In genomic region chr17:19867094-19867653, GRCh38 we compare ENCODE assay signal across 8 cellular contexts. TPM values are rescaled to one million over a fixed set of nuclear protein-coding genes. Genes with fewer than 3 reads are reported as not detected.
DNase-seq lines count a peak whose midpoint lies in the region; ATAC-seq and TF ChIP-seq lines count a peak whose summit lies in the region.

No MANE protein-coding gene starts in this region.

- H3K4me3 ChIP-seq in SK-N-SH (ENCODE audit: low read depth in 2 of 2, low read length in 1 of 2) (peak overlapping the region; percentile 75 to 91), tibial artery (peak overlapping the region; percentile 76 to 87)

- H3K36me3 ChIP-seq in SK-N-SH (replicated peaks in 1 of 2; ENCODE audit: control insufficient read depth in 1 of 2, insufficient read depth in 2 of 2, low read length in 1 of 2) (peaks cover 0 to 4% of the 10 kb centered on the region in 2 experiments), tibial artery (peaks cover 0 to 11% (median 8%) of the 10 kb centered on the region in 3 donors)

- peak overlapping the region; percentile 98 for H3K4me2 ChIP-seq in SK-N-SH

- H3K9me3 ChIP-seq in SK-N-SH (no peaks in the 10 kb centered on the region), tibial artery (no peaks in the 10 kb centered on the region)

- peak; percentile 61 for ATAC-seq in activated naive CD8-positive, alpha-beta T cell treated with anti-CD3 and anti-CD28 coated beads, Interleukin-2, amount 50 U/mL, for 24 hours

- no peaks in the 10 kb centered on the region for H3F3A ChIP-seq in SK-N-SH (replicated peaks; ENCODE audit: insufficient read depth)

- H3K9ac ChIP-seq in SK-N-SH, result peak overlapping the region; percentile 94

- no peak overlapping the region for H3K27ac Mint-ChIP-seq in activated naive CD8-positive, alpha-beta T cell treated with anti-CD3 and anti-CD28 coated beads, Interleukin-2, amount 50 U/mL, for 24 hours

- H3K27me3 Mint-ChIP-seq in activated naive CD8-positive, alpha-beta T cell treated with anti-CD3 and anti-CD28 coated beads, Interleukin-2, amount 50 U/mL, for 24 hours, result no peaks in the 10 kb centered on the region

- no peak for TF ChIP-seq RAD21 in SK-N-SH (IDR thresholded peaks at IDR 0.05; ENCODE audit: low read length)

- H4K20me1 ChIP-seq in SK-N-SH (ENCODE audit: insufficient read depth), result no peaks in the 10 kb centered on the region

- TF ChIP-seq EP300 in SK-N-SH (IDR thresholded peaks at IDR 0.05; ENCODE audit: borderline replicate concordance in 1 of 2, low read depth in 1 of 2, low read length in 1 of 2), result no peak

- CTCF ChIA-PET in SK-N-SH (lab: Yijun Ruan, JAX), result interaction anchor here (1.5 kb wide), 1 partner anchor 13 kb away, joined by 5 read pairs; no protein-coding TSS in a partner anchor

- peak overlapping the region; percentile 63 to 71 for H3K27ac ChIP-seq in SK-N-SH (ENCODE audit: low read depth in 2 of 2, low read length in 1 of 2)
- H3K27ac ChIP-seq in tibial artery, result peak overlapping the region; percentile 85 to 88

- peak overlapping the region; percentile 92; the same call in 1 of the 2 replicates for H2AFZ ChIP-seq in SK-N-SH (ENCODE audit: low read depth)

- intact Hi-C loops in cardiac septum (cut with DNase I), result no loop called here
- intact Hi-C loops in tibial artery (cut with DNase I; ENCODE audit: low total_unique reads), result no loop called here

- TF ChIP-seq CTCF in SK-N-SH (IDR thresholded peaks at IDR 0.05) (peak; percentile 40), tibial artery (IDR thresholded peaks at IDR 0.05) (peak in 1 of 2 experiments; percentile 25)

- H3K27me3 ChIP-seq in SK-N-SH (ENCODE audit: insufficient read depth), result no peaks in the 10 kb centered on the region
- no peaks in the 10 kb centered on the region for H3K27me3 ChIP-seq in tibial artery

- DNase-seq in NCI-H2107 treated with DMSO at 0.1 percent for 48 hours (lab: John Stamatoyannopoulos, UW; ENCODE audit: unreplicated experiment) (peak; percentile 3), NCI-H2107 (lab: John Stamatoyannopoulos, UW) (no peak), HT-29 (ENCODE audit: low spot score) (peak; percentile 24), SK-N-SH (peak; percentile 82), cardiac septum (ENCODE audit: low spot score) (peak; percentile 83), occipital lobe (lab: John Stamatoyannopoulos, UW) (peak; percentile 61), tibial artery (peak; percentile 71 to 86)
- peak; percentile 51 for DNase-seq in activated naive CD8-positive, alpha-beta T cell treated with anti-CD3 and anti-CD28 coated beads, Interleukin-2, amount 50 U/mL, for 24 hours

- POLR2A ChIA-PET in SK-N-SH (lab: Yijun Ruan, JAX), result no interaction called here

- H3K9me3 Mint-ChIP-seq in activated naive CD8-positive, alpha-beta T cell treated with anti-CD3 and anti-CD28 coated beads, Interleukin-2, amount 50 U/mL, for 24 hours, result no peaks in the 10 kb centered on the region

- peak overlapping the region; percentile 81 for H3K4me3 Mint-ChIP-seq in activated naive CD8-positive, alpha-beta T cell treated with anti-CD3 and anti-CD28 coated beads, Interleukin-2, amount 50 U/mL, for 24 hours

- peaks cover 26% of the 10 kb centered on the region; the same call in 1 of the 2 replicates for H3K79me2 ChIP-seq in SK-N-SH (ENCODE audit: insufficient read depth)

- H3K4me1 ChIP-seq in SK-N-SH (ENCODE audit: control insufficient read depth in 1 of 2, insufficient read depth in 2 of 2, low read depth in 1 of 2, low read length in 1 of 2) (peaks cover 3 to 4% of the 10 kb centered on the region in 2 experiments; a peak in 2 of 4 replicates), tibial artery (peaks cover 0 to 20% (median 9%) of the 10 kb centered on the region in 4 donors)

- H3K4me1 Mint-ChIP-seq in activated naive CD8-positive, alpha-beta T cell treated with anti-CD3 and anti-CD28 coated beads, Interleukin-2, amount 50 U/mL, for 24 hours, result peaks cover 22% of the 10 kb centered on the region

- no peaks in the 10 kb centered on the region for H3K36me3 Mint-ChIP-seq in activated naive CD8-positive, alpha-beta T cell treated with anti-CD3 and anti-CD28 coated beads, Interleukin-2, amount 50 U/mL, for 24 hours (ENCODE audit: low read depth)

- no peaks in the 10 kb centered on the region for H3K9me2 ChIP-seq in SK-N-SH

- no CpG with 5 or more reads among the region's 68 CpGs for WGBS in SK-N-SH (ENCODE audit: low lambda C conversion rate)

TF ChIP-seq in SK-N-SH, 30 proteins besides CTCF, POLR2A, EP300 and RAD21:
- no peak; the same call in 1 of the 2 replicates for TF ChIP-seq MAX (IDR thresholded peaks at IDR 0.05; ENCODE audit: low read depth)
- no peak for TF ChIP-seq RXRA (IDR thresholded peaks at IDR 0.05; ENCODE audit: borderline replicate concordance, low read depth)
- 0 out of 2 replicates have a peak, but pooled peaks have one; percentile 32 for TF ChIP-seq YY1 (IDR thresholded peaks at IDR 0.05; ENCODE audit: low read depth)
- TF ChIP-seq SIN3A (IDR thresholded peaks at IDR 0.05; ENCODE audit: borderline replicate concordance, low read depth, low read length), result peak; percentile 33; the same call in 1 of the 2 replicates
- TF ChIP-seq TAF1 (IDR thresholded peaks at IDR 0.05; ENCODE audit: borderline replicate concordance, low read depth, low read length), result 0 out of 2 replicates have a peak, but pooled peaks have one; percentile 31
TF ChIP-seq in SK-N-SH: peak in this region for 3.

RNA-seq across cellular contexts. Expression of gene ULK2, which starts 0.6 kb away (rescaled TPM):
- total RNA-seq in HT-29 (2014; rRNA removed; shearing (Covaris generic)), result 0.13 and 1.5 TPM in 2 replicates
- 18.0 and 28.0 TPM in 2 replicates for polyA plus RNA-seq in SK-N-SH (2012; rRNA removed)
- 13.1 and 17.7 TPM in 2 replicates for polyA plus RNA-seq in SK-N-SH (2012; cell fraction: cytosol; rRNA removed)
- polyA plus RNA-seq in SK-N-SH (2012; cell fraction: nucleus; rRNA removed), result 30.2 and 45.2 TPM in 2 replicates
- 14.0 TPM for total RNA-seq in cardiac septum
- total RNA-seq in occipital lobe, result 212 TPM

Comparison
In these comparisons a context has a peak if more than half of its experiments do, and no peak if none do; other contexts are left out.
1. RNA of gene ULK2, which starts 0.6 kb away (total RNA-seq): 212 TPM in occipital lobe (single experiment); 14.0 TPM in cardiac septum (single experiment) and 0.13 to 1.5 TPM in HT-29; every median in the first group is over 10 times any median in the second.